12 cellular contexts compared by ENCODE assay signal in genomic region chr11:62925745-62926668, GRCh38. TPM values are rescaled to one million over a fixed set of nuclear protein-coding genes. Genes with fewer than 3 reads are reported as not detected.
DNase-seq lines count a peak whose midpoint lies in the region; ATAC-seq and TF ChIP-seq lines count a peak whose summit lies in the region.
"Had no signal": no experiment of that assay in that cellular context is flagged by ENCODE, and none has a peak within 500 bp of the region (broad histone marks: within the 10 kb centered on the region; RNA-seq: fewer than 3 reads in every experiment).

No MANE protein-coding gene starts in this region.

- no peak for TF ChIP-seq EP300 in upper lobe of left lung (IDR thresholded peaks at IDR 0.05)
- no peak for TF ChIP-seq EP300 in SK-N-SH (IDR thresholded peaks at IDR 0.05; ENCODE audit: borderline replicate concordance in 1 of 2, low read depth in 1 of 2, low read length in 1 of 2)

- no peaks in the 10 kb centered on the region for H4K20me1 ChIP-seq in SK-N-SH (ENCODE audit: insufficient read depth)

- no peak overlapping the region for H3K9ac ChIP-seq in SK-N-SH

- no peak for TF ChIP-seq RAD21 in SK-N-SH (IDR thresholded peaks at IDR 0.05; ENCODE audit: low read length)

- peaks cover 31% of the 10 kb centered on the region for H3K4me1 Mint-ChIP-seq in activated naive CD4-positive, alpha-beta T cell treated with anti-CD3 and anti-CD28 coated beads, Interleukin-2, amount 50 U/mL, for 24 hours
- peaks cover 8 to 37% (median 24%) of the 10 kb centered on the region in 7 donors for H3K4me1 Mint-ChIP-seq in naive thymus-derived CD4-positive, alpha-beta T cell

- H3K27ac Mint-ChIP-seq in activated naive CD4-positive, alpha-beta T cell treated with anti-CD3 and anti-CD28 coated beads, Interleukin-2, amount 50 U/mL, for 24 hours, result no peak overlapping the region
- H3K27ac Mint-ChIP-seq in activated naive CD4-positive, alpha-beta T cell treated with anti-CD3 and anti-CD28 coated beads, Interleukin-2, amount 50 U/mL, for 72 hours, result no peak overlapping the region
- no peak overlapping the region for H3K27ac Mint-ChIP-seq in naive thymus-derived CD4-positive, alpha-beta T cell

- H3K4me3 Mint-ChIP-seq in activated naive CD4-positive, alpha-beta T cell treated with anti-CD3 and anti-CD28 coated beads, Interleukin-2, amount 50 U/mL, for 24 hours, result peak overlapping the region; percentile 59
- H3K4me3 Mint-ChIP-seq in naive thymus-derived CD4-positive, alpha-beta T cell, result peak overlapping the region; percentile 23 to 88 (median 66)

- H3K36me3 ChIP-seq in esophagus squamous epithelium (no peaks in the 10 kb centered on the region), upper lobe of left lung (no peaks in the 10 kb centered on the region), SK-N-SH (replicated peaks in 1 of 2; ENCODE audit: control insufficient read depth in 1 of 2, insufficient read depth in 2 of 2, low read length in 1 of 2) (no peaks in the 10 kb centered on the region)
- no peaks in the 10 kb centered on the region for H3K36me3 ChIP-seq in naive thymus-derived CD4-positive, alpha-beta T cell (ENCODE audit: control insufficient read depth in 2 of 3, insufficient read depth in 3 of 3, low read length in 3 of 3)

- no peaks in the 10 kb centered on the region for H3F3A ChIP-seq in SK-N-SH (replicated peaks; ENCODE audit: insufficient read depth)

- no peak for ATAC-seq in activated naive CD4-positive, alpha-beta T cell treated with anti-CD3 and anti-CD28 coated beads, Interleukin-2, amount 50 U/mL, for 72 hours
- no peak for ATAC-seq in naive thymus-derived CD4-positive, alpha-beta T cell
- ATAC-seq in upper lobe of left lung (ENCODE audit: low FRiP score in 2 of 2) (peak in 1 of 2 donors; percentile 7), HG03442 (IDR thresholded peaks at IDR 0.05; ENCODE audit: unreplicated experiment) (no peak)

- DNase-seq in activated naive CD4-positive, alpha-beta T cell treated with anti-CD3 and anti-CD28 coated beads, Interleukin-2, amount 50 U/mL, for 72 hours (ENCODE audit: low spot score in 2 of 2), result no peak
- no peak for DNase-seq in esophagus squamous epithelium (lab: John Stamatoyannopoulos, UW)
- no peak for DNase-seq in naive thymus-derived CD4-positive, alpha-beta T cell
- peak in 1 of 2 donors; percentile 77 for DNase-seq in upper lobe of left lung
- no peak for DNase-seq in SK-N-SH
- no peak for DNase-seq in GM19238 (ENCODE audit: insufficient read length, low spot score)
- DNase-seq: amniotic stem cell, kidney glomerular epithelial cell, NCI-H1417 treated with DMSO at 0.1 percent for 48 hours, T-helper 1 cell had no signal

- CTCF ChIA-PET in naive thymus-derived CD4-positive, alpha-beta T cell (lab: Charles Lee), result interaction anchor here (1.0 kb wide), 1 partner anchor 19 kb away, joined by 4 read pairs; no protein-coding TSS in a partner anchor
- CTCF ChIA-PET in SK-N-SH (lab: Yijun Ruan, JAX), result interaction anchor here (0.9 to 6.9 kb wide), 3 partner anchors 19 to 97 kb away, joined by 3 to 54 read pairs (median 4); no protein-coding TSS in a partner anchor

- TF ChIP-seq CTCF in esophagus squamous epithelium (IDR thresholded peaks at IDR 0.05) (no peak), upper lobe of left lung (IDR thresholded peaks at IDR 0.05) (no peak), SK-N-SH (IDR thresholded peaks at IDR 0.05) (no peak)

- H3K27me3 ChIP-seq in esophagus squamous epithelium (peaks cover 6 to 89% (median 32%) of the 10 kb centered on the region in 4 donors), upper lobe of left lung (peaks cover 2 to 49% (median 26%) of the 10 kb centered on the region in 4 donors), SK-N-SH (ENCODE audit: insufficient read depth) (no peaks in the 10 kb centered on the region)
- H3K27me3 ChIP-seq in naive thymus-derived CD4-positive, alpha-beta T cell (ENCODE audit: control insufficient read depth in 2 of 2, insufficient read depth in 2 of 2, low read length in 2 of 2), result peaks cover 0 to 17% of the 10 kb centered on the region in 2 donors

- intact Hi-C loops in esophagus squamous epithelium (cut with DNase I), result no loop called here
- intact Hi-C loops in naive thymus-derived CD4-positive, alpha-beta T cell (cut with micrococcal nuclease), result no loop called here

- peak overlapping the region in 3 of 4 donors; percentile 32 to 60 (median 39) for H3K4me3 ChIP-seq in esophagus squamous epithelium
- peak overlapping the region; percentile 30 for H3K4me3 ChIP-seq in naive thymus-derived CD4-positive, alpha-beta T cell (ENCODE audit: low read length)
- H3K4me3 ChIP-seq in upper lobe of left lung, result peak overlapping the region in 3 of 4 donors; percentile 6 to 39 (median 17)
- H3K4me3 ChIP-seq in SK-N-SH (ENCODE audit: low read depth in 2 of 2, low read length in 1 of 2), result no peak overlapping the region

- no peaks in the 10 kb centered on the region for H3K79me2 ChIP-seq in SK-N-SH (ENCODE audit: insufficient read depth)

- H3K4me1 ChIP-seq in esophagus squamous epithelium (peaks cover 9 to 51% (median 31%) of the 10 kb centered on the region in 3 donors), upper lobe of left lung (peaks cover 20 to 53% (median 37%) of the 10 kb centered on the region in 4 donors), SK-N-SH (ENCODE audit: control insufficient read depth in 1 of 2, insufficient read depth in 2 of 2, low read depth in 1 of 2, low read length in 1 of 2) (peaks cover 0 to 44% of the 10 kb centered on the region in 2 experiments; a peak in 1 of 4 replicates)
- H3K4me1 ChIP-seq in naive thymus-derived CD4-positive, alpha-beta T cell (ENCODE audit: control insufficient read depth in 2 of 2, insufficient read depth in 2 of 2, low read length in 2 of 2), result peaks cover 9 to 23% of the 10 kb centered on the region in 2 donors

- TF ChIP-seq POLR2A in esophagus squamous epithelium (IDR thresholded peaks at IDR 0.05), result no peak
- TF ChIP-seq POLR2A in upper lobe of left lung (IDR thresholded peaks at IDR 0.05), result no peak

- WGBS in esophagus squamous epithelium, 2 donors, result 9% methylated on average over 9 to 32 of the region's 71 CpGs
- WGBS in upper lobe of left lung, 2 donors, result 34 to 35% methylated on average over 27 to 71 of the region's 71 CpGs
- 91% methylated on average over 55 of the region's 71 CpGs for WGBS in SK-N-SH (ENCODE audit: low lambda C conversion rate)

- no peaks in the 10 kb centered on the region for H3K9me3 Mint-ChIP-seq in activated naive CD4-positive, alpha-beta T cell treated with anti-CD3 and anti-CD28 coated beads, Interleukin-2, amount 50 U/mL, for 24 hours
- H3K9me3 Mint-ChIP-seq in activated naive CD4-positive, alpha-beta T cell treated with anti-CD3 and anti-CD28 coated beads, Interleukin-2, amount 50 U/mL, for 72 hours, result no peaks in the 10 kb centered on the region
- peaks cover 0 to 3% (median 0%) of the 10 kb centered on the region in 11 donors for H3K9me3 Mint-ChIP-seq in naive thymus-derived CD4-positive, alpha-beta T cell

- POLR2A ChIA-PET in naive thymus-derived CD4-positive, alpha-beta T cell (lab: Charles Lee), result no interaction called here
- POLR2A ChIA-PET in SK-N-SH (lab: Yijun Ruan, JAX), result no interaction called here

- no peaks in the 10 kb centered on the region for H3K9me3 ChIP-seq in esophagus squamous epithelium
- no peaks in the 10 kb centered on the region for H3K9me3 ChIP-seq in naive thymus-derived CD4-positive, alpha-beta T cell (ENCODE audit: control insufficient read depth in 2 of 3, low read length in 3 of 3)
- no peaks in the 10 kb centered on the region for H3K9me3 ChIP-seq in upper lobe of left lung
- no peaks in the 10 kb centered on the region for H3K9me3 ChIP-seq in SK-N-SH

- no peak overlapping the region for H3K4me2 ChIP-seq in SK-N-SH

- H3K36me3 Mint-ChIP-seq in activated naive CD4-positive, alpha-beta T cell treated with anti-CD3 and anti-CD28 coated beads, Interleukin-2, amount 50 U/mL, for 24 hours, result no peaks in the 10 kb centered on the region
- no peaks in the 10 kb centered on the region for H3K36me3 Mint-ChIP-seq in activated naive CD4-positive, alpha-beta T cell treated with anti-CD3 and anti-CD28 coated beads, Interleukin-2, amount 50 U/mL, for 72 hours
- no peaks in the 10 kb centered on the region for H3K36me3 Mint-ChIP-seq in naive thymus-derived CD4-positive, alpha-beta T cell

- H2AFZ ChIP-seq in SK-N-SH (ENCODE audit: low read depth), result no peak overlapping the region

- H3K27ac ChIP-seq in esophagus squamous epithelium (no peak overlapping the region), upper lobe of left lung (no peak overlapping the region), SK-N-SH (ENCODE audit: low read depth in 2 of 2, low read length in 1 of 2) (no peak overlapping the region)
- no peak overlapping the region for H3K27ac ChIP-seq in naive thymus-derived CD4-positive, alpha-beta T cell (ENCODE audit: low read depth, low read length)

- peaks cover 48% of the 10 kb centered on the region for H3K27me3 Mint-ChIP-seq in activated naive CD4-positive, alpha-beta T cell treated with anti-CD3 and anti-CD28 coated beads, Interleukin-2, amount 50 U/mL, for 24 hours
- H3K27me3 Mint-ChIP-seq in naive thymus-derived CD4-positive, alpha-beta T cell, result peaks cover 65 to 90% (median 68%) of the 10 kb centered on the region in 5 donors

- no peaks in the 10 kb centered on the region for H3K9me2 ChIP-seq in SK-N-SH

RNA-seq across cellular contexts. Expression of gene CHRM1, which starts 4.8 kb away (rescaled TPM):
- not detected for total RNA-seq in activated naive CD4-positive, alpha-beta T cell treated with anti-CD3 and anti-CD28 coated beads, Interleukin-2, amount 50 U/mL, for 72 hours
- under 1 TPM in 2 of 4 donors, not detected in 2; 0.30 to 0.73 TPM for total RNA-seq in esophagus squamous epithelium
- not detected for total RNA-seq in naive thymus-derived CD4-positive, alpha-beta T cell
- polyA plus RNA-seq in naive thymus-derived CD4-positive, alpha-beta T cell, result not detected
- total RNA-seq in upper lobe of left lung, result 1 to 10 TPM in 4 of 6 donors, under 1 TPM in 1, not detected in 1; 0.59 to 7.3 (median 3.0) TPM
- not detected in 2 replicates for polyA plus RNA-seq in SK-N-SH (2012; rRNA removed)
- not detected in 2 replicates for polyA plus RNA-seq in SK-N-SH (2012; cell fraction: cytosol; rRNA removed)
- not detected in 2 replicates for polyA plus RNA-seq in SK-N-SH (2012; cell fraction: nucleus; rRNA removed)

RNA-seq across cellular contexts. Expression of gene SLC3A2, which starts 45.3 kb away (rescaled TPM):
- 100 to 1,000 TPM; 295 to 308 TPM for total RNA-seq in activated naive CD4-positive, alpha-beta T cell treated with anti-CD3 and anti-CD28 coated beads, Interleukin-2, amount 50 U/mL, for 72 hours
- total RNA-seq in esophagus squamous epithelium (100 to 1,000 TPM; 132 to 373 (median 153) TPM), upper lobe of left lung (100 to 1,000 TPM; 120 to 236 (median 179) TPM)
- 100 to 1,000 TPM; 159 to 239 (median 218) TPM for total RNA-seq in naive thymus-derived CD4-positive, alpha-beta T cell
- 100 to 1,000 TPM; 118 to 189 TPM for polyA plus RNA-seq in naive thymus-derived CD4-positive, alpha-beta T cell
- 212 and 308 TPM in 2 replicates for polyA plus RNA-seq in SK-N-SH (2012; rRNA removed)
- 158 and 172 TPM in 2 replicates for polyA plus RNA-seq in SK-N-SH (2012; cell fraction: cytosol; rRNA removed)
- polyA plus RNA-seq in SK-N-SH (2012; cell fraction: nucleus; rRNA removed), result 372 and 424 TPM in 2 replicates

RNA-seq across cellular contexts. Expression of gene SLC22A6, which starts 58.8 kb away (rescaled TPM):
- total RNA-seq in activated naive CD4-positive, alpha-beta T cell treated with anti-CD3 and anti-CD28 coated beads, Interleukin-2, amount 50 U/mL, for 72 hours, result not detected
- not detected for total RNA-seq in esophagus squamous epithelium
- not detected for total RNA-seq in naive thymus-derived CD4-positive, alpha-beta T cell
- polyA plus RNA-seq in naive thymus-derived CD4-positive, alpha-beta T cell, result not detected
- not detected for total RNA-seq in upper lobe of left lung
- polyA plus RNA-seq in SK-N-SH (2012; rRNA removed), result not detected in 2 replicates
- polyA plus RNA-seq in SK-N-SH (2012; cell fraction: cytosol; rRNA removed), result not detected in 2 replicates
- not detected in 2 replicates for polyA plus RNA-seq in SK-N-SH (2012; cell fraction: nucleus; rRNA removed)

Comparison
In these comparisons a context has a peak if more than half of its experiments do, and no peak if none do; other contexts are left out.
1. H3K4me3 ChIP-seq: peak in esophagus squamous epithelium (3 of 4), naive thymus-derived CD4-positive, alpha-beta T cell (single experiment) and upper lobe of left lung (3 of 4); none in SK-N-SH (0 of 2).